3 cellular contexts compared by ENCODE assay signal in the genomic region with DNA sequence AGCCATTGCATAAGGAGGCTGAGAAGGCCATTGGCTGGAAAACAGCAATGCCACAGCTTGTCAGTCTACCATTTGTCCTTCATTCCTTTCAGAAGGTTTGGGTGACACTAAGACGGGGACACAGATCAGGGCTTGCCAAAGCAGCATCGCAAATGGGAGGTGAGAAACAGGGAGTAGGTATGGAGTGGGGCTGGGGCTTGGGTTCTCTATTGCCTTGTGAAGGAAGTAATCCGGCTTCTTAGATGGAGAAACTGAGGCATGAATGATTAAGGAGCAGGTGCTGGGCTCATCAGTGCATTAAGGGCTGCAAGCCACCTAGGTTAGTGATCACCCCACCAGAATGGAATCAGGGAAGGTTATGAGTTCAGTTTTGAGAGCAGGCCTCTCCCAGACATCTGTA.
"Had no signal": no experiment of that assay in that cellular context is flagged by ENCODE, and none has a peak within 500 bp of the region (broad histone marks: within the 10 kb centered on the region; RNA-seq: fewer than 3 reads in every experiment).

No MANE protein-coding gene starts in this region.

- ATAC-seq: GM12878 had no signal

- H3K4me3 ChIP-seq: GM12878 had no signal

- DNase-seq: GDM1, GF-D8 had no signal
